9 cellular contexts compared by ENCODE assay signal in genomic region chr6:165884813-165885765, GRCh38.
DNase-seq lines count a peak whose midpoint lies in the region; TF ChIP-seq lines count a peak whose summit lies in the region.
"Had no signal": no experiment of that assay in that cellular context is flagged by ENCODE, and none has a peak within 500 bp of the region (broad histone marks: within the 10 kb centered on the region; RNA-seq: fewer than 3 reads in every experiment).

No MANE protein-coding gene starts in this region.

- H3K9me3 ChIP-seq in osteoblast (ENCODE audit: low read depth, low read length) (no peaks in the 10 kb centered on the region), tibial nerve (peaks cover 0 to 5% (median 0%) of the 10 kb centered on the region in 4 donors)

- 38 to 39% methylated on average over 32 of the region's 32 CpGs for WGBS in tibial nerve, 2 donors

- peak overlapping the region; percentile 20 for H3K4me2 ChIP-seq in osteoblast (ENCODE audit: insufficient read depth, low read length)

- H3K79me2 ChIP-seq in osteoblast (ENCODE audit: insufficient read depth, low read length) = no peaks in the 10 kb centered on the region

- no peak for TF ChIP-seq POLR2A in tibial nerve (IDR thresholded peaks at IDR 0.05)

- H3K4me1 ChIP-seq in osteoblast (ENCODE audit: insufficient read depth, low read length) (peaks cover 6% of the 10 kb centered on the region), tibial nerve (peaks cover 0 to 3% (median 0%) of the 10 kb centered on the region in 4 donors)

- H4K20me1 ChIP-seq in osteoblast (ENCODE audit: insufficient read depth, low read length) = no peaks in the 10 kb centered on the region

- H2AFZ ChIP-seq in osteoblast (ENCODE audit: low read length) = no peak overlapping the region

- DNase-seq in DMS114 treated with DMSO at 0.1 percent for 48 hours (lab: John Stamatoyannopoulos, UW; ENCODE audit: unreplicated experiment) (peak; percentile 48), GM20000 (ENCODE audit: low spot score) (peak; percentile 68), HK-2 (ENCODE audit: unreplicated experiment) (peak; percentile 64), RKO (ENCODE audit: low spot score) (peak; percentile 50), foreskin fibroblast (peak; percentile 1 to 61), osteoblast (ENCODE audit: insufficient read length, low spot score, missing footprints) (peak; percentile 80), tibial nerve (ENCODE audit: low spot score in 2 of 2) (peak; percentile 74 to 89)
- DNase-seq in activated T-helper 9 cell treated with anti-CD3 and anti-CD28 coated beads, Interleukin-2, amount 50 U/mL, for 16 hours (ENCODE audit: low read depth) = peak; percentile 23

- no peaks in the 10 kb centered on the region for H3K36me3 ChIP-seq in osteoblast (ENCODE audit: insufficient read depth, low read length)
- H3K36me3 ChIP-seq in tibial nerve = no peaks in the 10 kb centered on the region

- TF ChIP-seq CTCF in GM20000 (IDR thresholded peaks at IDR 0.05; ENCODE audit: extremely low read depth, missing control alignments) (peak; percentile 96), foreskin fibroblast (IDR thresholded peaks at IDR 0.05; ENCODE audit: low read depth, low read length) (peak; percentile 67), osteoblast (IDR thresholded peaks at IDR 0.05; ENCODE audit: extremely low read depth, low read depth, low read length) (peak; percentile 90), tibial nerve (IDR thresholded peaks at IDR 0.05) (peak; percentile 73 to 88 (median 85))

- H3K27ac ChIP-seq in osteoblast (ENCODE audit: low read depth, low read length) = no peak overlapping the region
- H3K27ac ChIP-seq in tibial nerve = no peak overlapping the region
- H3K27ac ChIP-seq: epithelial cell of prostate had no signal

- no peak overlapping the region for H3K4me3 ChIP-seq in foreskin fibroblast (ENCODE audit: low read depth in 1 of 2, low read length in 2 of 2)
- H3K4me3 ChIP-seq in osteoblast (ENCODE audit: insufficient read depth, low read length) = no peak overlapping the region
- no peak overlapping the region for H3K4me3 ChIP-seq in tibial nerve

- H3K27me3 ChIP-seq in osteoblast (ENCODE audit: insufficient read depth, low read length) (no peaks in the 10 kb centered on the region), tibial nerve (peaks cover 0 to 3% of the 10 kb centered on the region in 2 donors)

- no peak for TF ChIP-seq EP300 in tibial nerve (IDR thresholded peaks at IDR 0.05)

Comparison
In these comparisons a context has a peak if more than half of its experiments do, and no peak if none do; other contexts are left out.
1. DNase-seq: peak in every context shown above with its lines; median percentile 82 in tibial nerve; 80 in osteoblast; 68 in GM20000; 64 in HK-2; 50 in RKO; 48 in DMS114 treated with DMSO at 0.1 percent for 48 hours; 31 in foreskin fibroblast; 23 in activated T-helper 9 cell treated with anti-CD3 and anti-CD28 coated beads, Interleukin-2, amount 50 U/mL, for 16 hours.